Comparison of ENCODE assay signal across 20 cellular contexts in the genomic region with DNA sequence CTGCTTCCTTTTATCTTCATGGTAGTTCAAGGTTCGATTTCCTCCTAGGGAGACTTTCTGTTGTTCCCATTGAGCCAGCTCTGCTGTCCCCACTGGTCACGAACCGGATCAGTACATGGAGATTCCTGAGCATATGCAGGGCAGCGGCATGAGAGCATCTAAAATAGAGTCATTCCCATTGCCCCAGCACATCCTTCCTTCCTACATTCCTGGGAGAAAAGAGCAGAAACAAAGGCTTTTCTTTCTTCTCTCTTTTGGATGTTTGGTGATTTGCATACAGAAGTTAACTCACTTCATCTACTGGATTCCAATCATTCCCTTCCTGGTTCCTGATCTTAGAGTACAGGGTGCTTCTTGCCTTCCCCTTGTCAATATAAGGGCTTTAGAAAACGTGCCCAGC.
"Had no signal": no experiment of that assay in that cellular context is flagged by ENCODE, and none has a peak within 500 bp of the region (broad histone marks: within the 10 kb centered on the region; RNA-seq: fewer than 3 reads in every experiment).

No MANE protein-coding gene starts in this region.

- H3K27me3 Mint-ChIP-seq: activated T-helper 17 cell treated with anti-CD3 and anti-CD28 coated beads, Interleukin-2, amount 50 U/mL, for 72 hours; naive B cell had no signal

- H3K36me3 Mint-ChIP-seq: naive B cell had no signal

- H3K27me3 ChIP-seq: adrenal gland, right atrium auricular region, tibial nerve, uterus had no signal

- H3K4me3 ChIP-seq: adrenal gland, right atrium auricular region, tibial nerve, uterus had no signal

- H3K36me3 ChIP-seq: adrenal gland, right atrium auricular region, tibial nerve, uterus had no signal

- DNase-seq: activated CD4-positive, alpha-beta T cell treated with anti-CD3 and anti-CD28 coated beads, Interleukin-2, amount 50 U/mL, for 48 hours; activated naive CD4-positive, alpha-beta T cell treated with anti-CD3 and anti-CD28 coated beads for 36 hours; adrenal gland; central memory CD4-positive, alpha-beta T cell; cortex of kidney; effector CD8-positive, alpha-beta T cell; head of caudate nucleus; naive B cell; posterior cingulate gyrus; stimulated activated CD4-positive, alpha-beta T cell treated with anti-CD3 and anti-CD28 coated beads, Interleukin-15, amount 100 ng/mL, for 24 hours; stimulated activated CD4-positive, alpha-beta T cell treated with anti-CD3 and anti-CD28 coated beads, Interleukin-4, amount 100 ng/mL, for 4 hours; stimulated activated CD8-positive, alpha-beta memory T cell treated with anti-CD3 and anti-CD28 coated beads, Interleukin-4, amount 100 ng/mL, for 48 hours; stimulated activated naive CD4-positive, alpha-beta T cell treated with Interleukin-2 at 50 U/mL for 16 hours; substantia nigra; T-helper 2 cell; uterus had no signal

- H3K9me3 ChIP-seq: adrenal gland, right atrium auricular region, tibial nerve, uterus had no signal

- H3K4me1 ChIP-seq: adrenal gland, right atrium auricular region, uterus had no signal

- H3K4me1 Mint-ChIP-seq: activated T-helper 17 cell treated with anti-CD3 and anti-CD28 coated beads, Interleukin-2, amount 50 U/mL, for 72 hours; naive B cell had no signal

- ATAC-seq: activated T-helper 17 cell treated with anti-CD3 and anti-CD28 coated beads, Interleukin-2, amount 50 U/mL, for 72 hours; left lobe of liver had no signal

- H3K4me3 Mint-ChIP-seq: activated naive CD4-positive, alpha-beta T cell treated with anti-CD3 and anti-CD28 coated beads for 36 hours; activated T-helper 17 cell treated with anti-CD3 and anti-CD28 coated beads, Interleukin-2, amount 50 U/mL, for 72 hours; naive B cell had no signal

- H3K27ac Mint-ChIP-seq: activated naive CD4-positive, alpha-beta T cell treated with anti-CD3 and anti-CD28 coated beads for 36 hours; activated T-helper 17 cell treated with anti-CD3 and anti-CD28 coated beads, Interleukin-2, amount 50 U/mL, for 72 hours had no signal

- H3K27ac ChIP-seq: adrenal gland, right atrium auricular region, uterus had no signal
